ENCODE assay signal across 6 cellular contexts in the genomic region with DNA sequence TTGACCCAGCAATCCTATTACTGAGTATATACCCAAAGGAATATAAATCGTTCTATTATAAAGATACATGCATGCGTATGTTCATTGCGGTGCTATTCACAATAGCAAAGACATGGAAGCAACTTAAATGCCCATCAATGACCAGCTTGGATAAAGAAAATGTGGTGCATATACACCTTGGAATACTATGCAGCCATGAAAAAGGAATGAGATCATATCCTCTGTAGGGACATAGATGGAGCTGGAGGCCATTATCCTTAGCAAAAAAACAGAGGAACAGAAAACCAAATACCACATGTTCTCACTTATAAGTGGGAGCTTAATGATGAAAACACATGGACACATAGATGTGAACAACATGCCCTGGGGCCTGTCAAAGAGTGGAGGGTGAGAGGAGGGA.
"Had no signal": no experiment of that assay in that cellular context is flagged by ENCODE, and none has a peak within 500 bp of the region (broad histone marks: within the 10 kb centered on the region; RNA-seq: fewer than 3 reads in every experiment).

No MANE protein-coding gene starts in this region.

- DNase-seq: GDM1, GF-D8 had no signal

- FAIRE-seq: G401.6, GM12878, GM12892, GM19239 had no signal

- ATAC-seq: GM12878 had no signal

- H3K4me3 ChIP-seq: GM12878 had no signal
